ENCODE assay signal across 8 cellular contexts in genomic region chr14:70317969-70318634, GRCh38. TPM values are rescaled to one million over a fixed set of nuclear protein-coding genes. Genes with fewer than 3 reads are reported as not detected.
DNase-seq lines count a peak whose midpoint lies in the region; ATAC-seq and TF ChIP-seq lines count a peak whose summit lies in the region.

No MANE protein-coding gene starts in this region.

- H3K36me3 ChIP-seq in adipocyte (ENCODE audit: control insufficient read depth, insufficient read depth, low read length, severe bottlenecking): no peaks in the 10 kb centered on the region
- H3K36me3 ChIP-seq in iPS DF 6.9 (ENCODE audit: control insufficient read depth, insufficient read depth, low read length): no peaks in the 10 kb centered on the region
- no peaks in the 10 kb centered on the region for H3K36me3 ChIP-seq in transverse colon
- H3K36me3 ChIP-seq in tibial artery: no peaks in the 10 kb centered on the region

- H3K27me3 ChIP-seq in adipocyte (replicated peaks; ENCODE audit: control insufficient read depth, insufficient read depth, low read length) (peaks cover 3% of the 10 kb centered on the region), iPS DF 6.9 (ENCODE audit: control insufficient read depth, insufficient read depth, low read length) (no peaks in the 10 kb centered on the region), transverse colon (no peaks in the 10 kb centered on the region), tibial artery (peaks cover 0 to 3% of the 10 kb centered on the region in 2 donors)

- TF ChIP-seq POLR2A in NB4 (IDR thresholded peaks at IDR 0.05; ENCODE audit: extremely low read depth, insufficient read length) (no peak), transverse colon (IDR thresholded peaks at IDR 0.05) (no peak)

- H3K9me3 ChIP-seq in adipocyte (ENCODE audit: control insufficient read depth, low read length): no peaks in the 10 kb centered on the region
- no peaks in the 10 kb centered on the region for H3K9me3 ChIP-seq in iPS DF 6.9 (ENCODE audit: control insufficient read depth, insufficient read depth, low read length)
- H3K9me3 ChIP-seq in transverse colon: no peaks in the 10 kb centered on the region
- no peaks in the 10 kb centered on the region for H3K9me3 ChIP-seq in tibial artery

- H3K27ac ChIP-seq in iPS DF 6.9 (ENCODE audit: low read length): no peak overlapping the region
- no peak overlapping the region for H3K27ac ChIP-seq in transverse colon
- H3K27ac ChIP-seq in tibial artery: no peak overlapping the region

- H3K4me1 ChIP-seq in adipocyte (ENCODE audit: control insufficient read depth, insufficient read depth, low read length) (no peaks in the 10 kb centered on the region), iPS DF 6.9 (ENCODE audit: control insufficient read depth, insufficient read depth, low read length) (no peaks in the 10 kb centered on the region), transverse colon (peaks cover 0 to 3% (median 0%) of the 10 kb centered on the region in 4 donors), tibial artery (no peaks in the 10 kb centered on the region)

- DNase-seq in G401 (ENCODE audit: low spot score): peak; percentile 63
- DNase-seq in NB4 (ENCODE audit: low read depth): peak; percentile 28
- peak; percentile 65 for DNase-seq in adipocyte (ENCODE audit: low read depth)
- peak; percentile 39 for DNase-seq in iPS DF 6.9 (ENCODE audit: low read depth, low spot score)
- DNase-seq in transverse colon: peak; percentile 29
- no peak for DNase-seq in tibial artery
- no peak for DNase-seq in stimulated activated CD4-positive, alpha-beta T cell treated with anti-CD3 and anti-CD28 coated beads, Interleukin-12 subunit alpha, Interleukin-12 subunit beta, amount 100 ng/mL, for 4 hours

- no peak for TF ChIP-seq EP300 in transverse colon (IDR thresholded peaks at IDR 0.05; ENCODE audit: low read depth)

- H3K9ac ChIP-seq in adipocyte (ENCODE audit: low read length): no peak overlapping the region

- no peak for ATAC-seq in HG02588 (IDR thresholded peaks at IDR 0.05; ENCODE audit: unreplicated experiment)

- in situ Hi-C loops in G401 (cut with HindIII; ENCODE audit: low sequenced_read_pairs): no loop called here
- in situ Hi-C loops in transverse colon (cut with MboI; ENCODE audit: low pct_ligation_motif_present in 1 of 4, low pct_unique_long_range_greater_than_20kb in 1 of 4, low sequenced_read_pairs in 3 of 4): loop anchor here in 1 of 4 donors (25.0 kb wide), 1 partner anchor 231 kb away; no protein-coding TSS in a partner anchor

- WGBS in iPS DF 6.9 (ENCODE audit: insufficient coverage, insufficient read length): no CpG with 5 or more reads among the region's 2 CpGs
- 21% methylated on average over 2 of the region's 2 CpGs for WGBS in transverse colon (ENCODE audit: low coverage in 1 of 2), 2 donors

- intact Hi-C loops in transverse colon (cut with DNase I; ENCODE audit: low total_unique reads): no loop called here
- intact Hi-C loops in tibial artery (cut with DNase I; ENCODE audit: low total_unique reads): no loop called here

- no peak overlapping the region for H3K4me3 ChIP-seq in NB4 (ENCODE audit: low read depth, low read length)
- H3K4me3 ChIP-seq in adipocyte (ENCODE audit: low read length): no peak overlapping the region
- H3K4me3 ChIP-seq in iPS DF 6.9 (ENCODE audit: low read length): no peak overlapping the region
- no peak overlapping the region for H3K4me3 ChIP-seq in transverse colon
- no peak overlapping the region for H3K4me3 ChIP-seq in tibial artery

- no peak for TF ChIP-seq CTCF in NB4 (IDR thresholded peaks at IDR 0.05; ENCODE audit: low read depth, low read length)
- peak in 4 of 5 experiments; percentile 42 to 56 (median 45) for TF ChIP-seq CTCF in transverse colon (IDR thresholded peaks at IDR 0.05)
- TF ChIP-seq CTCF in tibial artery (IDR thresholded peaks at IDR 0.05): peak in 1 of 2 experiments; percentile 11

RNA-seq across cellular contexts. Expression of gene COX16, which starts 41.4 kb away (rescaled TPM):
- 47.1 and 70.5 TPM in 2 replicates for total RNA-seq in G401 (2014; rRNA removed; shearing (Covaris generic))
- 10 to 100 TPM in 3 of 4 donors, 1 to 10 TPM in 1; 5.8 to 35.5 (median 23.5) TPM for total RNA-seq in transverse colon

Comparison
In these comparisons a context has a peak if more than half of its experiments do, and no peak if none do; other contexts are left out.
1. DNase-seq: peak in G401 (single experiment), NB4 (single experiment), adipocyte (single experiment), iPS DF 6.9 (single experiment) and transverse colon (single experiment); none in tibial artery (0 of 2) and stimulated activated CD4-positive, alpha-beta T cell treated with anti-CD3 and anti-CD28 coated beads, Interleukin-12 subunit alpha, Interleukin-12 subunit beta, amount 100 ng/mL, for 4 hours (single experiment).